Comparison of ENCODE assay signal across 18 cellular contexts in genomic region chr9:6822696-6823095, GRCh38.
DNase-seq lines count a peak whose midpoint lies in the region; ATAC-seq and TF ChIP-seq lines count a peak whose summit lies in the region.
"Had no signal": no experiment of that assay in that cellular context is flagged by ENCODE, and none has a peak within 500 bp of the region (broad histone marks: within the 10 kb centered on the region; RNA-seq: fewer than 3 reads in every experiment).

No MANE protein-coding gene starts in this region.

- H2AFZ ChIP-seq in hepatocyte (no peak overlapping the region), smooth muscle cell (ENCODE audit: low read depth) (no peak overlapping the region)

- H3K27me3 ChIP-seq in hepatocyte (no peaks in the 10 kb centered on the region), smooth muscle cell (ENCODE audit: low read depth) (no peaks in the 10 kb centered on the region)
- H3K27me3 ChIP-seq: BLaER1 had no signal

- TF ChIP-seq CTCF in WTC11 (IDR thresholded peaks at IDR 0.05) (no peak), hepatocyte (IDR thresholded peaks at IDR 0.05; ENCODE audit: poor library complexity) (no peak), smooth muscle cell (IDR thresholded peaks at IDR 0.05; ENCODE audit: borderline replicate concordance, insufficient read depth, poor library complexity, severe bottlenecking) (no peak)

- peaks cover 2% of the 10 kb centered on the region for H4K20me1 ChIP-seq in hepatocyte (ENCODE audit: insufficient read depth, poor library complexity, severe bottlenecking)
- peaks cover 16% of the 10 kb centered on the region for H4K20me1 ChIP-seq in smooth muscle cell (ENCODE audit: low read depth)

- H3K4me1 Mint-ChIP-seq in activated CD4-positive, alpha-beta T cell treated with anti-CD3 and anti-CD28 coated beads, Interleukin-2, amount 10 ng/mL, durations not matched to agents 24 days and 14 days, result peaks cover 6% of the 10 kb centered on the region
- H3K4me1 Mint-ChIP-seq in WTC11, result peaks cover 42% of the 10 kb centered on the region
- peaks cover 11% of the 10 kb centered on the region for H3K4me1 Mint-ChIP-seq in memory B cell
- H3K4me1 Mint-ChIP-seq: CD14-positive monocyte had no signal

- H3K27me3 Mint-ChIP-seq in activated CD4-positive, alpha-beta T cell treated with anti-CD3 and anti-CD28 coated beads, Interleukin-2, amount 10 ng/mL, durations not matched to agents 24 days and 14 days, result no peaks in the 10 kb centered on the region
- H3K27me3 Mint-ChIP-seq in WTC11 (ENCODE audit: low read depth) (no peaks in the 10 kb centered on the region), memory B cell (no peaks in the 10 kb centered on the region)

- no peaks in the 10 kb centered on the region for H3K9me2 ChIP-seq in hepatocyte (replicated peaks; ENCODE audit: insufficient read depth)

- H3K4me1 ChIP-seq in hepatocyte (ENCODE audit: insufficient read depth) (peaks cover 6% of the 10 kb centered on the region), smooth muscle cell (ENCODE audit: low read depth) (no peaks in the 10 kb centered on the region)
- H3K4me1 ChIP-seq: A549 had no signal

- no peaks in the 10 kb centered on the region for H3F3A ChIP-seq in smooth muscle cell (ENCODE audit: low read depth)

- DNase-seq in activated CD4-positive, alpha-beta T cell treated with anti-CD3 and anti-CD28 coated beads, Interleukin-2, amount 10 ng/mL, durations not matched to agents 24 days and 14 days, result peak; percentile 30
- DNase-seq in activated CD4-positive, alpha-beta T cell treated with anti-CD3 and anti-CD28 coated beads, Interleukin-2, amount 50 U/mL, for 4 hours, result no peak
- DNase-seq in WTC11 (ENCODE audit: low spot score), result no peak
- no peak for DNase-seq in memory B cell (ENCODE audit: low spot score in 2 of 2)
- DNase-seq in hepatocyte (ENCODE audit: low spot score), result no peak
- no peak for DNase-seq in activated naive CD4-positive, alpha-beta T cell treated with anti-CD3 and anti-CD28 coated beads, Interleukin-2, amount 50 U/mL, for 16 hours
- DNase-seq in smooth muscle cell (lab: John Stamatoyannopoulos, UW; ENCODE audit: unreplicated experiment), result no peak
- DNase-seq: AML-193; Calu3; CD8-positive, alpha-beta T cell; DMS79 treated with DMSO at 0.1 percent for 48 hours; H9 had no signal

- peaks cover 9% of the 10 kb centered on the region for H3K79me2 ChIP-seq in hepatocyte
- no peaks in the 10 kb centered on the region for H3K79me2 ChIP-seq in smooth muscle cell (ENCODE audit: low read depth)

- POLR2A ChIA-PET in WTC11 (lab: Charles Lee), result no interaction called here

- H3K9me3 ChIP-seq in hepatocyte (ENCODE audit: low read depth), result no peaks in the 10 kb centered on the region
- H3K9me3 ChIP-seq in smooth muscle cell (replicated peaks; ENCODE audit: low read depth), result no peaks in the 10 kb centered on the region
- H3K9me3 ChIP-seq: A549 had no signal

- intact Hi-C loops in activated CD4-positive, alpha-beta T cell treated with anti-CD3 and anti-CD28 coated beads, Interleukin-2, amount 10 ng/mL, durations not matched to agents 24 days and 14 days (cut with micrococcal nuclease), result no loop called here

- peaks cover 38% of the 10 kb centered on the region for H3K36me3 Mint-ChIP-seq in activated CD4-positive, alpha-beta T cell treated with anti-CD3 and anti-CD28 coated beads, Interleukin-2, amount 10 ng/mL, durations not matched to agents 24 days and 14 days (ENCODE audit: low read depth)
- peaks cover 19% of the 10 kb centered on the region for H3K36me3 Mint-ChIP-seq in WTC11
- peaks cover 40% of the 10 kb centered on the region for H3K36me3 Mint-ChIP-seq in memory B cell

- H3K9me3 Mint-ChIP-seq in activated CD4-positive, alpha-beta T cell treated with anti-CD3 and anti-CD28 coated beads, Interleukin-2, amount 10 ng/mL, durations not matched to agents 24 days and 14 days, result no peaks in the 10 kb centered on the region
- H3K9me3 Mint-ChIP-seq in WTC11 (no peaks in the 10 kb centered on the region), memory B cell (no peaks in the 10 kb centered on the region)
- H3K9me3 Mint-ChIP-seq: CD8-positive, alpha-beta T cell; H9 had no signal

- no peak overlapping the region for H3K9ac ChIP-seq in smooth muscle cell (ENCODE audit: low read depth)
- H3K9ac ChIP-seq: BLaER1 had no signal

- H3K4me3 ChIP-seq in hepatocyte (no peak overlapping the region), smooth muscle cell (no peak overlapping the region)
- H3K4me3 ChIP-seq: A549, BLaER1, GM12878 had no signal

- no peak for ATAC-seq in WTC11
- no peak for ATAC-seq in memory B cell (ENCODE audit: low read depth)
- ATAC-seq in HG02798 (IDR thresholded peaks at IDR 0.05; ENCODE audit: poor library complexity, unreplicated experiment), result no peak
- ATAC-seq: A549; CD8-positive, alpha-beta T cell; GM12878 had no signal

- no peak overlapping the region for H3K4me3 Mint-ChIP-seq in activated CD4-positive, alpha-beta T cell treated with anti-CD3 and anti-CD28 coated beads, Interleukin-2, amount 10 ng/mL, durations not matched to agents 24 days and 14 days
- H3K4me3 Mint-ChIP-seq in WTC11, result no peak overlapping the region
- no peak overlapping the region for H3K4me3 Mint-ChIP-seq in memory B cell
- H3K4me3 Mint-ChIP-seq: CD14-positive monocyte; CD8-positive, alpha-beta T cell; H9 had no signal

- H3K4me2 ChIP-seq in hepatocyte (no peak overlapping the region), smooth muscle cell (no peak overlapping the region)
- H3K4me2 ChIP-seq: A549, BLaER1 had no signal

- H3K36me3 ChIP-seq in hepatocyte (replicated peaks; ENCODE audit: insufficient read depth, low read depth) (no peaks in the 10 kb centered on the region), smooth muscle cell (ENCODE audit: low read depth) (no peaks in the 10 kb centered on the region)

- 64% methylated on average over 3 of the region's 3 CpGs for WGBS in hepatocyte (ENCODE audit: low lambda C conversion rate, missing lambda C conversion rate)
- WGBS in smooth muscle cell (ENCODE audit: low lambda C conversion rate), result 94% methylated on average over 3 of the region's 3 CpGs

- H3K27ac Mint-ChIP-seq in activated CD4-positive, alpha-beta T cell treated with anti-CD3 and anti-CD28 coated beads, Interleukin-2, amount 10 ng/mL, durations not matched to agents 24 days and 14 days, result no peak overlapping the region
- peak overlapping the region; percentile 19; the same call in 1 of the 2 replicates for H3K27ac Mint-ChIP-seq in WTC11
- H3K27ac Mint-ChIP-seq in memory B cell, result peak overlapping the region; percentile 45
- H3K27ac Mint-ChIP-seq: CD14-positive monocyte; CD8-positive, alpha-beta T cell had no signal

- CTCF ChIA-PET in WTC11 (lab: Charles Lee), result interaction anchor here (0.5 to 1.7 kb wide), 2 partner anchors 23 to 376 kb away, joined by 4 read pairs; no protein-coding TSS in a partner anchor

- no peak overlapping the region for H3K27ac ChIP-seq in hepatocyte
- H3K27ac ChIP-seq in smooth muscle cell (ENCODE audit: low read depth), result no peak overlapping the region
- H3K27ac ChIP-seq: 22Rv1, A549, BLaER1 had no signal

TF ChIP-seq in WTC11, 78 proteins besides CTCF, POLR2A, EP300 and RAD21:
- TF ChIP-seq MLX (CRISPR knock-in tag; IDR thresholded peaks at IDR 0.05) (no peak), ZNF219 (CRISPR knock-in tag; IDR thresholded peaks at IDR 0.05; ENCODE audit: borderline replicate concordance) (no peak), NFATC4 (CRISPR knock-in tag; IDR thresholded peaks at IDR 0.05) (no peak), RELA (CRISPR knock-in tag; IDR thresholded peaks at IDR 0.05; ENCODE audit: borderline replicate concordance) (no peak), CDX4 (CRISPR knock-in tag; IDR thresholded peaks at IDR 0.05; ENCODE audit: borderline replicate concordance) (no peak), ZNF416 (CRISPR knock-in tag; IDR thresholded peaks at IDR 0.05) (no peak), SOX15 (CRISPR knock-in tag; IDR thresholded peaks at IDR 0.05) (no peak), ZNF281 (CRISPR knock-in tag; IDR thresholded peaks at IDR 0.05) (no peak)
